Comparison of ENCODE assay signal across 1 cellular context in genomic region chr5:180788651-180789410, GRCh38.
TF ChIP-seq lines count a peak whose summit lies in the region.

No MANE protein-coding gene starts in this region.

TF ChIP-seq in GM12878, 131 proteins besides CTCF, POLR2A, EP300 and RAD21:
- TF ChIP-seq ZNF24 (IDR thresholded peaks at IDR 0.05), result 0 out of 2 replicates have a peak, but pooled peaks have one; percentile 58
